In the genomic region with DNA sequence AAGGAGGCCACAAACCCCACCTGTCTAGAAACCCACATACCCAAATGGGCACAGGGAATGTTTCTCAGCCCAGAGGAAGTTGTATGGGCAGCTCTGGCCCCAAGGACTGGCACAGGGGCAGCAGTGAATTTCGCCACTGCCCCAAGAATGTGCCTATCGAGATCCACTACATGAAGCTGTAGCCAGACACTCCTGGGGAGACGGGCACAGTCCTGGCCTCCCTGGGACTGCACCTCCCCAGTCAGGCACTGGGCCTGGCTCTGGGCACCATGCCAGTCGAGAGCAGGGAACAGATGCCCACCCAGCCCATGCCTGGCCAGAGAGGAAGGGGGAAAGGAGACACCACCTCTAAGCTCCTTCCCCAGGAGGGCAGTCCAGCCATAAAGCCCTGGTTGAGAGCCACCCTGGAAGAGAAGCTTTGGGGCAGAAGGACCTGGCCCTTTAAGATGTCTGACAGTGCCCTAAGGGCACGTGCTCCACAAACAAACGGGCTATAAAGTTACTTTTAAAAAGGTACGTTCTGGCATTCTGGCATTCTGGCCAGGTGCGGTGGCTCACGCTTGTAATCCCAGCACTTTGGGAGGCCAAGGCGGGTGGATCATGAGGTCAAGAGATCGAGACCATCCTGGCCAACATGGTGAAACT, we compare ENCODE assay signal across 14 cellular contexts. TPM values are rescaled to one million over a fixed set of nuclear protein-coding genes. Genes with fewer than 3 reads are reported as not detected.
DNase-seq lines count a peak whose midpoint lies in the region; ATAC-seq and TF ChIP-seq lines count a peak whose summit lies in the region.
"Had no signal": no experiment of that assay in that cellular context is flagged by ENCODE, and none has a peak within 500 bp of the region (broad histone marks: within the 10 kb centered on the region; RNA-seq: fewer than 3 reads in every experiment).

No MANE protein-coding gene starts in this region.

- no peaks in the 10 kb centered on the region for H3K36me3 Mint-ChIP-seq in CD4-positive, alpha-beta memory T cell

- intact Hi-C loops in right cardiac atrium (cut with DNase I) (no loop called here), prostate gland (cut with DNase I) (no loop called here)
- intact Hi-C loops in CD4-positive, alpha-beta memory T cell (cut with micrococcal nuclease): no loop called here

- no peak for TF ChIP-seq CTCF in AG04450 (IDR thresholded peaks at IDR 0.05; ENCODE audit: low read depth, low read length)
- no peak for TF ChIP-seq CTCF in prostate gland (IDR thresholded peaks at IDR 0.05)

- H3K36me3 ChIP-seq in prostate gland: no peaks in the 10 kb centered on the region
- H3K36me3 ChIP-seq in CD4-positive, alpha-beta memory T cell (ENCODE audit: insufficient read depth, low read length): no peaks in the 10 kb centered on the region

- peaks cover under 1 to 14% of the 10 kb centered on the region in 2 donors for H3K27me3 Mint-ChIP-seq in CD4-positive, alpha-beta memory T cell

- CTCF ChIA-PET in AG04450 (lab: Charles Lee): interaction anchor here (1.2 to 2.4 kb wide), 3 partner anchors 15 to 27 kb away, joined by 4 to 8 read pairs (median 7); no protein-coding TSS in a partner anchor
- CTCF ChIA-PET in CD4-positive, alpha-beta memory T cell (lab: Charles Lee; ENCODE audit: partially characterized antibody): interaction anchor here (1.2 to 3.1 kb wide), 2 partner anchors 14 to 28 kb away, joined by 7 to 22 read pairs; no protein-coding TSS in a partner anchor

- H3K27me3 ChIP-seq in AG04450 (ENCODE audit: control insufficient read depth, insufficient read depth, low read length) (no peaks in the 10 kb centered on the region), right cardiac atrium (ENCODE audit: control insufficient read depth, insufficient read depth) (no peaks in the 10 kb centered on the region), prostate gland (replicated peaks; ENCODE audit: insufficient read depth) (no peaks in the 10 kb centered on the region)
- no peaks in the 10 kb centered on the region for H3K27me3 ChIP-seq in CD4-positive, alpha-beta memory T cell (ENCODE audit: insufficient read depth, low read length)

- no peaks in the 10 kb centered on the region; the same call in 1 of the 2 replicates for H3K9me3 ChIP-seq in AG04450 (ENCODE audit: control insufficient read depth, insufficient read depth, low read length)
- H3K9me3 ChIP-seq in right cardiac atrium (ENCODE audit: control insufficient read depth, low read length): no peaks in the 10 kb centered on the region
- no peaks in the 10 kb centered on the region for H3K9me3 ChIP-seq in prostate gland
- H3K9me3 ChIP-seq in CD4-positive, alpha-beta memory T cell (ENCODE audit: control insufficient read depth in 1 of 2, low read length in 2 of 2): no peaks in the 10 kb centered on the region

- ATAC-seq in right cardiac atrium (peak; percentile 2 to 3), HG03097 (IDR thresholded peaks at IDR 0.05; ENCODE audit: low FRiP score, unreplicated experiment) (no peak)

- no peaks in the 10 kb centered on the region for H3K4me1 Mint-ChIP-seq in CD4-positive, alpha-beta memory T cell

- H3K4me3 ChIP-seq in AG04450 (ENCODE audit: low read depth, low read length): no peak overlapping the region
- no peak overlapping the region for H3K4me3 ChIP-seq in right cardiac atrium (ENCODE audit: low read length)
- no peak overlapping the region for H3K4me3 ChIP-seq in prostate gland
- no peak overlapping the region for H3K4me3 ChIP-seq in CD4-positive, alpha-beta memory T cell (ENCODE audit: low read length in 2 of 2)

- 70 to 76% (median 75%) methylated on average over 11 of the region's 11 CpGs for WGBS in adipose tissue, 3 donors
- 66% methylated on average over 11 of the region's 11 CpGs for WGBS in right cardiac atrium
- 45% methylated on average over 9 of the region's 11 CpGs for WGBS in prostate gland

- H3K4me1 ChIP-seq in right cardiac atrium (ENCODE audit: control insufficient read depth, insufficient read depth, low read length): peaks cover 23% of the 10 kb centered on the region
- peaks cover 17% of the 10 kb centered on the region for H3K4me1 ChIP-seq in prostate gland (replicated peaks)
- H3K4me1 ChIP-seq in CD4-positive, alpha-beta memory T cell (ENCODE audit: insufficient read depth, low read length): no peaks in the 10 kb centered on the region

- H3K4me3 Mint-ChIP-seq in CD4-positive, alpha-beta memory T cell: no peak overlapping the region

- no peak for DNase-seq in AG04450 (ENCODE audit: low read depth, low spot score)
- no peak for DNase-seq in right cardiac atrium
- no peak for DNase-seq in prostate gland (ENCODE audit: low spot score)
- DNase-seq in dedifferentiated amniotic fluid mesenchymal stem cell (ENCODE audit: extremely low spot score): no peak
- DNase-seq in iPS-NIHi11 (ENCODE audit: low spot score): no peak
- no peak for DNase-seq in CD4-positive, alpha-beta memory T cell
- DNase-seq: activated CD4-positive, alpha-beta T cell treated with anti-CD3 and anti-CD28 coated beads for 48 hours; NCI-H187; NCI-H524; retina; stimulated activated naive CD4-positive, alpha-beta T cell treated with Interleukin-2 at 50 U/mL for 16 hours had no signal

- POLR2A ChIA-PET in AG04450 (lab: Yijun Ruan, JAX): interaction anchor here (0.6 to 0.7 kb wide), 2 partner anchors 19 to 991 kb away, joined by 3 to 4 read pairs; no protein-coding TSS in a partner anchor
- POLR2A ChIA-PET in CD4-positive, alpha-beta memory T cell (lab: Charles Lee; ENCODE audit: partially characterized antibody): no interaction called here

- TF ChIP-seq POLR2A in prostate gland (IDR thresholded peaks at IDR 0.05): no peak

- H3K27ac ChIP-seq in AG04450 (ENCODE audit: low read depth, low read length) (peak overlapping the region; percentile 43), adipose tissue (ENCODE audit: low read depth, low read length) (peak overlapping the region; percentile 34), right cardiac atrium (ENCODE audit: low read length) (peak overlapping the region; percentile 91), prostate gland (peak overlapping the region; percentile 17 to 28)
- no peak overlapping the region for H3K27ac ChIP-seq in CD4-positive, alpha-beta memory T cell (ENCODE audit: low read depth, low read length)
- H3K27ac ChIP-seq: HL-60 had no signal

- no peaks in the 10 kb centered on the region for H3K9me3 Mint-ChIP-seq in CD4-positive, alpha-beta memory T cell

- H3K27ac Mint-ChIP-seq in CD4-positive, alpha-beta memory T cell: no peak overlapping the region

RNA-seq across cellular contexts. Expression of a gene that starts 8.4 kb away (rescaled TPM):
- 26.7 and 31.6 TPM in 2 replicates for polyA plus RNA-seq in AG04450 (2011; rRNA removed)
- polyA minus RNA-seq in AG04450 (2011; rRNA and poly(A)+ RNA removed): 47.7 and 54.2 TPM in 2 replicates
- polyA plus RNA-seq in adipose tissue: 10 to 100 TPM; 17.9 to 62.3 (median 28.0) TPM
- total RNA-seq in right cardiac atrium: 100 to 1,000 TPM in 1 of 4 donors, 10 to 100 TPM in 3; 75.0 to 125 (median 96.6) TPM
- 51.4 TPM for polyA plus RNA-seq in right cardiac atrium
- total RNA-seq in prostate gland: 10 to 100 TPM; 35.3 to 73.5 TPM
- not detected for total RNA-seq in CD4-positive, alpha-beta memory T cell
- polyA plus RNA-seq in CD4-positive, alpha-beta memory T cell: not detected

RNA-seq across cellular contexts. Expression of a gene that starts 37.8 kb away (rescaled TPM):
- polyA plus RNA-seq in AG04450 (2011; rRNA removed) (44.9 and 51.7 TPM in 2 replicates), adipose tissue (10 to 100 TPM in 1 of 3 donors, 1 to 10 TPM in 2; 3.1 to 16.6 (median 6.9) TPM), right cardiac atrium (3.5 TPM)
- 36.1 and 45.3 TPM in 2 replicates for polyA minus RNA-seq in AG04450 (2011; rRNA and poly(A)+ RNA removed)
- total RNA-seq in right cardiac atrium (1 to 10 TPM; 6.1 to 7.6 (median 7.1) TPM), prostate gland (10 to 100 TPM in 1 of 2 donors, 1 to 10 TPM in 1; 4.6 to 21.8 TPM)
- 10 to 100 TPM; 17.2 to 17.9 TPM for total RNA-seq in CD4-positive, alpha-beta memory T cell
- 1 to 10 TPM; 1.5 to 4.0 TPM for polyA plus RNA-seq in CD4-positive, alpha-beta memory T cell

Comparison
In these comparisons a context has a peak if more than half of its experiments do, and no peak if none do; other contexts are left out.
1. RNA of a gene that starts 8.4 kb away (polyA plus RNA-seq): 51.4 TPM in right cardiac atrium (single experiment), 17.9 to 62.3 TPM in adipose tissue and 26.7 to 31.6 TPM in AG04450; not detected in CD4-positive, alpha-beta memory T cell; every median in the first group is over 10 times any median in the second.